Comparison of ENCODE assay signal across 8 cellular contexts in the genomic region with DNA sequence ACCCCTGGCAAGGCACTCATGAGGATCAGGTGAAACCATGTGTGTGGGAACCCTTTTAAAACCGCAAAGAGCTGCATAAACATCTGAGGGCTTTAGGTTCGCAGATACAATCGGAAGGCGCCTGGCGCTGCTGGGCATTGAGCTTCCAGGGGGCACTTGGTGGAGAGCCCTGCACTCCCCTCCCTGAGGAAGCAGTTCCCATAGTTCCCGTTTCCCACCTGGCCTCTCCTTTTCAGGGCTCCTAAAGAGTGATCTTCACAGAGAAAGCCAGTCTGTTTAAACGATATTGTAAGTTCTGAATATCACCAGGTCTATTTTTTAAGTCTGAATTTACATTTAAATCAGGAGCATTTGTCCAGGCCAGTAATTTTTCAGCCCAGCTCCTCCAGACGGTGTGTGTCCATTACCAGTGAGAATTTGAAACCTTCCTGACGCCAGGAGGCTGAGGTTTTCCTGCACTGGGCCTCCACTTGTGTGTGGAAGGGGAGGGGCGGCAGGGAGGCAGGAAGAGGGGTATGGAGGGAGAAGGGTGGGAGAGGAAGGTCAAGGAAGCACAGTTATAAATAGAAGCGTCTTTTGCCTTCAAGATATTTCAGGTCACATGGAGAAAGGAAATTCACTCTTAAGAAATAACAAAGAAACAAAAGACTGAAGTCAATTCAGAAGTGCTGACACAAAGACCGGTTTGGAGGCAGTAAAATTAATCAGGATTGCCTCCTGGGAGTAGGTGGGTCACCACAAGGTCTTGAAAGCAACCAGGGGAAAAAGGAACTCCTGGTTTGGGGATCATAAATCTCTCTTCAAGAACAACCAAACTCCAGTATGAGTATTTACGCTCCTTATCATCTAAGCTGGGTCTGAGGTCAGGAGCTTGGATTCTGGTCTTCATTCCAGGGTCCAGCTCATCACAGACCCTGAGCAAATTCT. TPM values are rescaled to one million over a fixed set of nuclear protein-coding genes. Genes with fewer than 3 reads are reported as not detected.
DNase-seq lines count a peak whose midpoint lies in the region; ATAC-seq and TF ChIP-seq lines count a peak whose summit lies in the region.

No MANE protein-coding gene starts in this region.

- no peak overlapping the region for H3K27ac ChIP-seq in CD4-positive, alpha-beta T cell (ENCODE audit: low read depth, low read length)
- peak overlapping the region; percentile 82 to 85 for H3K27ac ChIP-seq in lung (ENCODE audit: low read depth in 1 of 2, low read length in 1 of 2)
- H3K27ac ChIP-seq in effector memory CD4-positive, alpha-beta T cell (ENCODE audit: insufficient read depth, low read length, poor library complexity, severe bottlenecking) = no peak overlapping the region

- no peaks in the 10 kb centered on the region for H3K9me3 ChIP-seq in CD4-positive, alpha-beta T cell (ENCODE audit: control insufficient read depth, low read length)
- H3K9me3 ChIP-seq in lung (ENCODE audit: control insufficient read depth in 2 of 2, insufficient read depth in 1 of 2, low read length in 1 of 2) = no peaks in the 10 kb centered on the region
- H3K9me3 ChIP-seq in effector memory CD4-positive, alpha-beta T cell (ENCODE audit: control insufficient read depth, low read length) = no peaks in the 10 kb centered on the region

- TF ChIP-seq CTCF in CD4-positive, alpha-beta T cell (IDR thresholded peaks at IDR 0.05) = no peak
- TF ChIP-seq CTCF in lung (IDR thresholded peaks at IDR 0.05; ENCODE audit: control extremely low read depth, extremely low read depth) = no peak

- peak overlapping the region; percentile 80 for H3K27ac Mint-ChIP-seq in CD4-positive, alpha-beta T cell
- H3K27ac Mint-ChIP-seq in activated naive CD8-positive, alpha-beta T cell treated with anti-CD3 and anti-CD28 coated beads, Interleukin-2, amount 50 U/mL, for 24 hours = peak overlapping the region; percentile 70

- H3K9me3 Mint-ChIP-seq in CD4-positive, alpha-beta T cell = no peaks in the 10 kb centered on the region
- no peaks in the 10 kb centered on the region for H3K9me3 Mint-ChIP-seq in activated naive CD8-positive, alpha-beta T cell treated with anti-CD3 and anti-CD28 coated beads, Interleukin-2, amount 50 U/mL, for 24 hours

- CTCF ChIA-PET in CD4-positive, alpha-beta T cell (lab: Charles Lee) = interaction anchor here (0.9 to 1.2 kb wide), 3 partner anchors 14 to 348 kb away, joined by 3 to 4 read pairs (median 3); no protein-coding TSS in a partner anchor

- peaks cover 50% of the 10 kb centered on the region for H3K4me1 Mint-ChIP-seq in CD4-positive, alpha-beta T cell (ENCODE audit: low read depth)
- H3K4me1 Mint-ChIP-seq in activated naive CD8-positive, alpha-beta T cell treated with anti-CD3 and anti-CD28 coated beads, Interleukin-2, amount 50 U/mL, for 24 hours = peaks cover 62% of the 10 kb centered on the region

- no peaks in the 10 kb centered on the region for H3K36me3 Mint-ChIP-seq in CD4-positive, alpha-beta T cell (ENCODE audit: low read depth)
- H3K36me3 Mint-ChIP-seq in activated naive CD8-positive, alpha-beta T cell treated with anti-CD3 and anti-CD28 coated beads, Interleukin-2, amount 50 U/mL, for 24 hours (ENCODE audit: low read depth) = no peaks in the 10 kb centered on the region

- WGBS in lung, 2 donors = 10 to 21% methylated on average over 13 of the region's 13 CpGs

- POLR2A ChIA-PET in CD4-positive, alpha-beta T cell (lab: Charles Lee) = interaction anchor here (0.6 to 19.8 kb wide), 6 partner anchors 8 to 80 kb away, joined by 3 to 612 read pairs (median 6); a partner anchor contains a TSS

- no peaks in the 10 kb centered on the region for H3K27me3 ChIP-seq in CD4-positive, alpha-beta T cell (ENCODE audit: control insufficient read depth, insufficient read depth, low read length)
- H3K27me3 ChIP-seq in lung (ENCODE audit: control insufficient read depth, insufficient read depth) = no peaks in the 10 kb centered on the region
- H3K27me3 ChIP-seq in effector memory CD4-positive, alpha-beta T cell (replicated peaks; ENCODE audit: control insufficient read depth, insufficient read depth, low read length, poor library complexity, severe bottlenecking) = no peaks in the 10 kb centered on the region

- H3K4me1 ChIP-seq in lung (ENCODE audit: control insufficient read depth in 2 of 2, insufficient read depth in 2 of 2, low read length in 2 of 2) = peaks cover 3% of the 10 kb centered on the region in 2 donors
- peaks cover 15% of the 10 kb centered on the region for H3K4me1 ChIP-seq in effector memory CD4-positive, alpha-beta T cell (ENCODE audit: control insufficient read depth, insufficient read depth, low read length, poor library complexity, severe bottlenecking)

- H3K4me3 ChIP-seq in lung = no peak overlapping the region
- no peak overlapping the region for H3K4me3 ChIP-seq in effector memory CD4-positive, alpha-beta T cell (ENCODE audit: insufficient read depth, low read depth, low read length, poor library complexity, severe bottlenecking)

- DNase-seq in CD4-positive, alpha-beta T cell = no peak
- DNase-seq in activated naive CD8-positive, alpha-beta T cell treated with anti-CD3 and anti-CD28 coated beads, Interleukin-2, amount 50 U/mL, for 24 hours = no peak
- no peak for DNase-seq in lung (ENCODE audit: low spot score)
- no peak for DNase-seq in effector memory CD4-positive, alpha-beta T cell
- no peak for DNase-seq in central memory CD4-positive, alpha-beta T cell

- peak overlapping the region; percentile 79 for H3K4me3 Mint-ChIP-seq in CD4-positive, alpha-beta T cell
- H3K4me3 Mint-ChIP-seq in activated naive CD8-positive, alpha-beta T cell treated with anti-CD3 and anti-CD28 coated beads, Interleukin-2, amount 50 U/mL, for 24 hours = peak overlapping the region; percentile 37

- intact Hi-C loops in CD4-positive, alpha-beta T cell (cut with DNase I, micrococcal nuclease) = no loop called here

- no peaks in the 10 kb centered on the region for H3K27me3 Mint-ChIP-seq in CD4-positive, alpha-beta T cell
- H3K27me3 Mint-ChIP-seq in activated naive CD8-positive, alpha-beta T cell treated with anti-CD3 and anti-CD28 coated beads, Interleukin-2, amount 50 U/mL, for 24 hours = no peaks in the 10 kb centered on the region

- H3K36me3 ChIP-seq in lung (ENCODE audit: control insufficient read depth in 2 of 2, insufficient read depth in 2 of 2, low read length in 2 of 2) = no peaks in the 10 kb centered on the region
- H3K36me3 ChIP-seq in effector memory CD4-positive, alpha-beta T cell (ENCODE audit: control insufficient read depth, insufficient read depth, low read length) = no peaks in the 10 kb centered on the region

- peak; percentile 71 for ATAC-seq in CD4-positive, alpha-beta T cell (ENCODE audit: poor library complexity)
- ATAC-seq in HG03060 (IDR thresholded peaks at IDR 0.05; ENCODE audit: low read depth, unreplicated experiment) (peak; percentile 38), lung (ENCODE audit: insufficient read depth, low FRiP score) (no peak), HG02588 (IDR thresholded peaks at IDR 0.05; ENCODE audit: unreplicated experiment) (no peak), HG02981 (IDR thresholded peaks at IDR 0.05; ENCODE audit: unreplicated experiment) (no peak)
- no peak for ATAC-seq in activated naive CD8-positive, alpha-beta T cell treated with anti-CD3 and anti-CD28 coated beads, Interleukin-2, amount 50 U/mL, for 24 hours

RNA-seq across cellular contexts. Expression of a gene that starts 14.3 kb away (rescaled TPM):
- total RNA-seq in CD4-positive, alpha-beta T cell = 10 to 100 TPM; 49.0 to 60.2 TPM
- 100 to 1,000 TPM; 117 to 274 TPM for total RNA-seq in lung
- 100 to 1,000 TPM; 149 to 415 TPM for polyA plus RNA-seq in lung

RNA-seq across cellular contexts. Expression of a gene that starts 44.2 kb away (rescaled TPM):
- 10 to 100 TPM; 22.6 to 24.9 TPM for total RNA-seq in CD4-positive, alpha-beta T cell
- total RNA-seq in lung = 10 to 100 TPM; 18.1 to 31.2 TPM
- polyA plus RNA-seq in lung = 10 to 100 TPM in 1 of 2 donors, 1 to 10 TPM in 1; 9.6 to 21.9 TPM

Comparison
In these comparisons a context has a peak if more than half of its experiments do, and no peak if none do; other contexts are left out.
1. ATAC-seq: peak in CD4-positive, alpha-beta T cell (single experiment) and HG03060 (single experiment); none in activated naive CD8-positive, alpha-beta T cell treated with anti-CD3 and anti-CD28 coated beads, Interleukin-2, amount 50 U/mL, for 24 hours (single experiment), lung (single experiment), HG02588 (single experiment) and HG02981 (single experiment).
2. H3K27ac ChIP-seq: peak in lung (2 of 2); none in CD4-positive, alpha-beta T cell (single experiment) and effector memory CD4-positive, alpha-beta T cell (single experiment).